In genomic region chr15:74564182-74564581, GRCh38 we compare ENCODE assay signal across 31 cellular contexts.
"Had no signal": no experiment of that assay in that cellular context is flagged by ENCODE, and none has a peak within 500 bp of the region (broad histone marks: within the 10 kb centered on the region; RNA-seq: fewer than 3 reads in every experiment).

No MANE protein-coding gene starts in this region.

- H3K27ac Mint-ChIP-seq: activated CD4-positive, alpha-beta memory T cell treated with anti-CD3 and anti-CD28 coated beads for 36 hours; activated CD4-positive, alpha-beta T cell treated with anti-CD3 and anti-CD28 coated beads for 36 hours; activated CD4-positive, alpha-beta T cell treated with anti-CD3 and anti-CD28 coated beads, Interleukin-2, amount 10 ng/mL, durations not matched to agents 24 days and 14 days; activated CD8-positive, alpha-beta T cell treated with anti-CD3 and anti-CD28 coated beads, Interleukin-2, amount 10 ng/mL, durations not matched to agents 7 days and 5 days; activated naive CD4-positive, alpha-beta T cell treated with anti-CD3 and anti-CD28 coated beads for 36 hours; activated naive CD4-positive, alpha-beta T cell treated with anti-CD3 and anti-CD28 coated beads, Interleukin-2, amount 50 U/mL, for 24 hours; activated naive CD8-positive, alpha-beta T cell treated with anti-CD3 and anti-CD28 coated beads for 36 hours; activated T-helper 1 cell treated with anti-CD3 and anti-CD28 coated beads, Interleukin-12 subunit alpha, Interleukin-12 subunit beta, Interleukin-2, Interleukin-4 antibody, amounts not matched to agents 30 ng/mL and 10 ng/mL and 1 ng/mL, durations not matched to agents 14 hours and 24 hours and 36 hours; activated T-helper 2 cell treated with anti-CD3 and anti-CD28 coated beads, Interferon-gamma antibody, Interleukin-2, Interleukin-4, amounts not matched to agents 10 μg/mL and 5 μg/mL and 100 μg/mL, durations not matched to agents 14 hours and 24 hours and 36 hours; T-helper 2 cell treated with Interferon-gamma antibody and Interleukin-4, amounts not matched to agents 5 μg/mL and 100 μg/mL, for 36 hours had no signal

- H3K4me3 Mint-ChIP-seq: activated CD4-positive, alpha-beta memory T cell treated with anti-CD3 and anti-CD28 coated beads for 36 hours; activated CD4-positive, alpha-beta T cell treated with anti-CD3 and anti-CD28 coated beads for 36 hours; activated CD4-positive, alpha-beta T cell treated with anti-CD3 and anti-CD28 coated beads, Interleukin-2, amount 10 ng/mL, durations not matched to agents 24 days and 14 days; activated CD8-positive, alpha-beta memory T cell treated with anti-CD3 and anti-CD28 coated beads, Interleukin-2, amount 10 ng/mL, durations not matched to agents 7 days and 5 days; activated CD8-positive, alpha-beta T cell treated with anti-CD3 and anti-CD28 coated beads, Interleukin-2, amount 10 ng/mL, durations not matched to agents 7 days and 5 days; activated naive CD4-positive, alpha-beta T cell treated with anti-CD3 and anti-CD28 coated beads for 36 hours; activated naive CD4-positive, alpha-beta T cell treated with anti-CD3 and anti-CD28 coated beads, Interleukin-2, amount 50 U/mL, for 24 hours; activated naive CD8-positive, alpha-beta T cell treated with anti-CD3 and anti-CD28 coated beads for 36 hours; activated T-helper 1 cell treated with anti-CD3 and anti-CD28 coated beads, Interleukin-12 subunit alpha, Interleukin-12 subunit beta, Interleukin-2, Interleukin-4 antibody, amounts not matched to agents 30 ng/mL and 10 ng/mL and 1 ng/mL, durations not matched to agents 14 hours and 24 hours and 36 hours; T-helper 2 cell treated with Interferon-gamma antibody and Interleukin-4, amounts not matched to agents 5 μg/mL and 100 μg/mL, for 36 hours had no signal

- H3K27me3 ChIP-seq: brain microvascular endothelial cell, esophagus squamous epithelium, gastroesophageal sphincter, heart right ventricle, hepatocyte had no signal

- H3K27ac ChIP-seq: brain microvascular endothelial cell, epithelial cell of prostate, esophagus squamous epithelium, gastroesophageal sphincter, heart right ventricle, hepatocyte had no signal

- H3K36me3 ChIP-seq: brain microvascular endothelial cell had no signal

- DNase-seq: activated CD4-positive, alpha-beta memory T cell treated with anti-CD3 and anti-CD28 coated beads for 36 hours; activated CD4-positive, alpha-beta T cell treated with anti-CD3 and anti-CD28 coated beads for 36 hours; activated CD4-positive, alpha-beta T cell treated with anti-CD3 and anti-CD28 coated beads, Interleukin-2, amount 10 ng/mL, durations not matched to agents 24 days and 14 days; activated CD4-positive, CD25-positive, alpha-beta regulatory T cell; activated CD4-positive, CD25-positive, alpha-beta regulatory T cell treated with anti-CD3 and anti-CD28 coated beads, Interleukin-2, amount 50 U/mL, for 72 hours; activated CD8-positive, alpha-beta memory T cell treated with anti-CD3 and anti-CD28 coated beads, Interleukin-2, amount 10 ng/mL, durations not matched to agents 7 days and 5 days; activated CD8-positive, alpha-beta memory T cell treated with anti-CD3 and anti-CD28 coated beads, Interleukin-2, amount 50 U/mL, for 4 hours; activated CD8-positive, alpha-beta T cell treated with anti-CD3 and anti-CD28 coated beads, Interleukin-2, amount 10 ng/mL, durations not matched to agents 7 days and 5 days; activated effector memory CD4-positive, alpha-beta T cell treated with anti-CD3 and anti-CD28 coated beads, Interleukin-2, amount 50 U/mL, for 16 hours; activated naive CD4-positive, alpha-beta T cell treated with anti-CD3 and anti-CD28 coated beads for 36 hours; activated naive CD8-positive, alpha-beta T cell treated with anti-CD3 and anti-CD28 coated beads for 36 hours; activated T-cell treated with anti-CD3 and anti-CD28 coated beads, Interleukin-2, amount 50 U/mL, for 1 hour; activated T-cell treated with anti-CD3 and anti-CD28 coated beads, Interleukin-2, amount 50 U/mL, for 48 hours; amniotic stem cell; anterior cingulate cortex; brain microvascular endothelial cell; caudate nucleus; cortex of kidney; dermis blood vessel endothelial cell; effector CD4-positive, alpha-beta T cell; esophagus squamous epithelium; foreskin melanocyte; heart right ventricle; T1000 had no signal

- H3K9me3 ChIP-seq: esophagus squamous epithelium, gastroesophageal sphincter, heart right ventricle had no signal

- H2AFZ ChIP-seq: hepatocyte had no signal

- ATAC-seq: activated CD4-positive, alpha-beta T cell treated with anti-CD3 and anti-CD28 coated beads for 36 hours; activated CD8-positive, alpha-beta memory T cell treated with anti-CD3 and anti-CD28 coated beads, Interleukin-2, amount 10 ng/mL, durations not matched to agents 7 days and 5 days; activated CD8-positive, alpha-beta T cell treated with anti-CD3 and anti-CD28 coated beads, Interleukin-2, amount 10 ng/mL, durations not matched to agents 7 days and 5 days; gastroesophageal sphincter; heart right ventricle had no signal

- H3K9me3 Mint-ChIP-seq: activated CD4-positive, alpha-beta memory T cell treated with anti-CD3 and anti-CD28 coated beads for 36 hours; activated CD4-positive, alpha-beta T cell treated with anti-CD3 and anti-CD28 coated beads, Interleukin-2, amount 10 ng/mL, durations not matched to agents 24 days and 14 days; activated naive CD4-positive, alpha-beta T cell treated with anti-CD3 and anti-CD28 coated beads for 36 hours; activated naive CD4-positive, alpha-beta T cell treated with anti-CD3 and anti-CD28 coated beads, Interleukin-2, amount 50 U/mL, for 24 hours; activated naive CD8-positive, alpha-beta T cell treated with anti-CD3 and anti-CD28 coated beads for 36 hours; activated T-helper 1 cell treated with anti-CD3 and anti-CD28 coated beads, Interleukin-12 subunit alpha, Interleukin-12 subunit beta, Interleukin-2, Interleukin-4 antibody, amounts not matched to agents 30 ng/mL and 10 ng/mL and 1 ng/mL, durations not matched to agents 14 hours and 24 hours and 36 hours; activated T-helper 2 cell treated with anti-CD3 and anti-CD28 coated beads, Interferon-gamma antibody, Interleukin-2, Interleukin-4, amounts not matched to agents 10 μg/mL and 5 μg/mL and 100 μg/mL, durations not matched to agents 14 hours and 24 hours and 36 hours; T-helper 2 cell treated with Interferon-gamma antibody and Interleukin-4, amounts not matched to agents 5 μg/mL and 100 μg/mL, for 36 hours had no signal

- H3K27me3 Mint-ChIP-seq: activated CD4-positive, alpha-beta memory T cell treated with anti-CD3 and anti-CD28 coated beads for 36 hours; activated CD4-positive, alpha-beta T cell treated with anti-CD3 and anti-CD28 coated beads for 36 hours; activated CD4-positive, alpha-beta T cell treated with anti-CD3 and anti-CD28 coated beads, Interleukin-2, amount 10 ng/mL, durations not matched to agents 24 days and 14 days; activated CD8-positive, alpha-beta memory T cell treated with anti-CD3 and anti-CD28 coated beads, Interleukin-2, amount 10 ng/mL, durations not matched to agents 7 days and 5 days; activated naive CD4-positive, alpha-beta T cell treated with anti-CD3 and anti-CD28 coated beads, Interleukin-2, amount 50 U/mL, for 24 hours; activated naive CD8-positive, alpha-beta T cell treated with anti-CD3 and anti-CD28 coated beads for 36 hours had no signal

- H3K4me2 ChIP-seq: hepatocyte had no signal

- H3K4me1 ChIP-seq: esophagus squamous epithelium, gastroesophageal sphincter, heart right ventricle had no signal

- H3K4me3 ChIP-seq: esophagus squamous epithelium, gastroesophageal sphincter, heart right ventricle, hepatocyte had no signal
